8 cellular contexts compared by ENCODE assay signal in the genomic region with DNA sequence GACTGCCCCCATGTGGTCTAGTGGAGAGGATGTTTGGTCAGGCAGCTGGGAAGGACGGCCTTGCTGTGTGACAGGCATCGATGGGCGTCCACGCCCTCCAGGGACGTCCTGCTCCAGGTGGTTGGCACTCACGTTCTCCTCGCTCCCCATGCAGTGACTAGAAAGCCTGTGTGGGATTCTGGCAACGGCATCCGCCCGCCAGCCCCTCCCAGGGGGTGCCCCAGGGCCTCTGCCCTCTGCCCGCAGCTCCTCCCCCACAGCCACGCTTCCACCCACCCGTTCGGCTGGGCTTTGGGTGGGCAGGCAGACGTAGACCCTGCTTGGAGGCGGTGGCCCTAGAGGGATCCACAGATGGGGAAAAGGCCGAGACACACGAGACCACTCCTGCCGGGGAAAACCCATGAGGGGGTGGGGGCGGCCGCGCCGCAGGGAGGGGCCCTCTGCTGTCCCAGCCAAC. TPM values are rescaled to one million over a fixed set of nuclear protein-coding genes. Genes with fewer than 3 reads are reported as not detected.
DNase-seq lines count a peak whose midpoint lies in the region; ATAC-seq lines count a peak whose summit lies in the region.

No MANE protein-coding gene starts in this region.

- ATAC-seq in GM21390 (IDR thresholded peaks at IDR 0.05; ENCODE audit: unreplicated experiment) (peak; percentile 34), right cardiac atrium (peak; percentile 22 to 26), HG03025 (IDR thresholded peaks at IDR 0.05; ENCODE audit: low FRiP score, unreplicated experiment) (no peak)

- H3K4me2 ChIP-seq in Karpas-422 (ENCODE audit: low read depth, low read length, poor library complexity, severe bottlenecking), result peak overlapping the region; percentile 54

- H3K9ac ChIP-seq in Karpas-422 (ENCODE audit: low read length), result 0 out of 2 replicates have a peak overlapping the region, but pooled peaks have one; percentile 19

- H3K27me3 Mint-ChIP-seq in activated T-helper 1 cell treated with anti-CD3 and anti-CD28 coated beads, Interleukin-12 subunit alpha, Interleukin-12 subunit beta, Interleukin-2, Interleukin-4 antibody, amounts not matched to agents 30 ng/mL and 10 ng/mL and 1 ng/mL, durations not matched to agents 14 hours and 24 hours and 36 hours (ENCODE audit: insufficient read depth), result peaks cover 17% of the 10 kb centered on the region

- H2AFZ ChIP-seq in Karpas-422 (ENCODE audit: low read length), result no peak overlapping the region

- H3K36me3 ChIP-seq in Karpas-422 (ENCODE audit: insufficient read depth, low read length), result no peaks in the 10 kb centered on the region; the same call in 1 of the 2 replicates

- H4K20me1 ChIP-seq in Karpas-422 (ENCODE audit: insufficient read depth, low read depth, low read length), result peaks cover 30% of the 10 kb centered on the region

- H3K36me3 Mint-ChIP-seq in activated T-helper 1 cell treated with anti-CD3 and anti-CD28 coated beads, Interleukin-12 subunit alpha, Interleukin-12 subunit beta, Interleukin-2, Interleukin-4 antibody, amounts not matched to agents 30 ng/mL and 10 ng/mL and 1 ng/mL, durations not matched to agents 14 hours and 24 hours and 36 hours (ENCODE audit: low read depth), result peaks cover 16% of the 10 kb centered on the region

- no peaks in the 10 kb centered on the region for H3K9me3 Mint-ChIP-seq in activated T-helper 1 cell treated with anti-CD3 and anti-CD28 coated beads, Interleukin-12 subunit alpha, Interleukin-12 subunit beta, Interleukin-2, Interleukin-4 antibody, amounts not matched to agents 30 ng/mL and 10 ng/mL and 1 ng/mL, durations not matched to agents 14 hours and 24 hours and 36 hours

- peak overlapping the region; percentile 64 for H3K4me3 Mint-ChIP-seq in activated T-helper 1 cell treated with anti-CD3 and anti-CD28 coated beads, Interleukin-12 subunit alpha, Interleukin-12 subunit beta, Interleukin-2, Interleukin-4 antibody, amounts not matched to agents 30 ng/mL and 10 ng/mL and 1 ng/mL, durations not matched to agents 14 hours and 24 hours and 36 hours

- no peak overlapping the region for H3K27ac ChIP-seq in Karpas-422 (ENCODE audit: low read length)
- H3K27ac ChIP-seq in right cardiac atrium (ENCODE audit: low read length), result no peak overlapping the region

- no peaks in the 10 kb centered on the region for H3K79me2 ChIP-seq in Karpas-422 (ENCODE audit: low read length)

- H3K27me3 ChIP-seq in Karpas-422 (ENCODE audit: low read length) (no peaks in the 10 kb centered on the region), right cardiac atrium (ENCODE audit: control insufficient read depth, insufficient read depth) (no peaks in the 10 kb centered on the region)

- no peak overlapping the region for H3K27ac Mint-ChIP-seq in activated T-helper 1 cell treated with anti-CD3 and anti-CD28 coated beads, Interleukin-12 subunit alpha, Interleukin-12 subunit beta, Interleukin-2, Interleukin-4 antibody, amounts not matched to agents 30 ng/mL and 10 ng/mL and 1 ng/mL, durations not matched to agents 14 hours and 24 hours and 36 hours

- H3K4me1 ChIP-seq in Karpas-422 (ENCODE audit: low read length) (peaks cover 28% of the 10 kb centered on the region), right cardiac atrium (ENCODE audit: control insufficient read depth, insufficient read depth, low read length) (peaks cover 3% of the 10 kb centered on the region)

- H3K4me3 ChIP-seq in Karpas-422 (ENCODE audit: low read length) (peak overlapping the region; percentile 31; the same call in 1 of the 2 replicates), right cardiac atrium (ENCODE audit: low read length) (no peak overlapping the region)

- H3K9me3 ChIP-seq in Karpas-422 (ENCODE audit: low read length) (no peaks in the 10 kb centered on the region), right cardiac atrium (ENCODE audit: control insufficient read depth, low read length) (no peaks in the 10 kb centered on the region)

- peaks cover 21% of the 10 kb centered on the region for H3K4me1 Mint-ChIP-seq in activated T-helper 1 cell treated with anti-CD3 and anti-CD28 coated beads, Interleukin-12 subunit alpha, Interleukin-12 subunit beta, Interleukin-2, Interleukin-4 antibody, amounts not matched to agents 30 ng/mL and 10 ng/mL and 1 ng/mL, durations not matched to agents 14 hours and 24 hours and 36 hours (ENCODE audit: low read depth)

- DNase-seq in EL (peak; percentile 27), Karpas-422 (peak; percentile 67), right cardiac atrium (no peak), OCI-M2 (lab: John Stamatoyannopoulos, UW; ENCODE audit: unreplicated experiment) (no peak)
- peak; percentile 17 for DNase-seq in activated T-helper 1 cell treated with anti-CD3 and anti-CD28 coated beads, Interleukin-12 subunit alpha, Interleukin-12 subunit beta, Interleukin-2, Interleukin-4 antibody, amounts not matched to agents 30 ng/mL and 10 ng/mL and 1 ng/mL, durations not matched to agents 14 hours and 24 hours and 36 hours (ENCODE audit: low spot score)
- peak; percentile 25 to 27 for DNase-seq in stimulated activated CD4-positive, alpha-beta T cell treated with anti-CD3 and anti-CD28 coated beads, Interleukin-15, amount 100 ng/mL, for 1 hour (ENCODE audit: low read depth in 1 of 2, low spot score in 1 of 2)

- 46% methylated on average over 23 of the region's 23 CpGs for WGBS in right cardiac atrium

- intact Hi-C loops in activated T-helper 1 cell treated with anti-CD3 and anti-CD28 coated beads, Interleukin-12 subunit alpha, Interleukin-12 subunit beta, Interleukin-2, Interleukin-4 antibody, amounts not matched to agents 30 ng/mL and 10 ng/mL and 1 ng/mL, durations not matched to agents 14 hours and 24 hours and 36 hours (cut with micrococcal nuclease), result loop anchor here (1.0 to 5.0 kb wide), 2 partner anchors 18 to 149 kb away; a partner anchor contains a TSS
- intact Hi-C loops in right cardiac atrium (cut with DNase I), result no loop called here

- H3K9me2 ChIP-seq in Karpas-422 (replicated peaks; ENCODE audit: insufficient read depth, low read length), result no peaks in the 10 kb centered on the region

RNA-seq across cellular contexts. Expression of a gene that starts 4.7 kb away (rescaled TPM):
- total RNA-seq in Karpas-422 (2014; rRNA removed; shearing (Covaris generic); ENCODE audit: low replicate concordance), result not detected in 2 replicates
- total RNA-seq in activated T-helper 1 cell treated with anti-CD3 and anti-CD28 coated beads, Interleukin-12 subunit alpha, Interleukin-12 subunit beta, Interleukin-2, Interleukin-4 antibody, amounts not matched to agents 30 ng/mL and 10 ng/mL and 1 ng/mL, durations not matched to agents 14 hours and 24 hours and 36 hours, result not detected in 2 replicates
- total RNA-seq in right cardiac atrium, result not detected
- not detected for polyA plus RNA-seq in right cardiac atrium

RNA-seq across cellular contexts. Expression of a gene that starts 17.1 kb away (rescaled TPM):
- 395 and 1,207 TPM in 2 replicates for total RNA-seq in Karpas-422 (2014; rRNA removed; shearing (Covaris generic); ENCODE audit: low replicate concordance)
- total RNA-seq in activated T-helper 1 cell treated with anti-CD3 and anti-CD28 coated beads, Interleukin-12 subunit alpha, Interleukin-12 subunit beta, Interleukin-2, Interleukin-4 antibody, amounts not matched to agents 30 ng/mL and 10 ng/mL and 1 ng/mL, durations not matched to agents 14 hours and 24 hours and 36 hours, result 218 and 219 TPM in 2 replicates
- total RNA-seq in right cardiac atrium, result 100 to 1,000 TPM in 1 of 4 donors, 10 to 100 TPM in 3; 53.9 to 101 (median 70.7) TPM
- polyA plus RNA-seq in right cardiac atrium, result 84.2 TPM

RNA-seq across cellular contexts. Expression of a gene that starts 29.2 kb away (rescaled TPM):
- 35.0 and 82.2 TPM in 2 replicates for total RNA-seq in Karpas-422 (2014; rRNA removed; shearing (Covaris generic); ENCODE audit: low replicate concordance)
- 88.8 and 90.0 TPM in 2 replicates for total RNA-seq in activated T-helper 1 cell treated with anti-CD3 and anti-CD28 coated beads, Interleukin-12 subunit alpha, Interleukin-12 subunit beta, Interleukin-2, Interleukin-4 antibody, amounts not matched to agents 30 ng/mL and 10 ng/mL and 1 ng/mL, durations not matched to agents 14 hours and 24 hours and 36 hours
- 10 to 100 TPM; 29.8 to 32.0 (median 31.2) TPM for total RNA-seq in right cardiac atrium
- polyA plus RNA-seq in right cardiac atrium, result 35.9 TPM

RNA-seq across cellular contexts. Expression of a gene that starts 52.6 kb away (rescaled TPM):
- total RNA-seq in Karpas-422 (2014; rRNA removed; shearing (Covaris generic); ENCODE audit: low replicate concordance), result 1.3 and 1.4 TPM in 2 replicates
- 1.8 and 2.4 TPM in 2 replicates for total RNA-seq in activated T-helper 1 cell treated with anti-CD3 and anti-CD28 coated beads, Interleukin-12 subunit alpha, Interleukin-12 subunit beta, Interleukin-2, Interleukin-4 antibody, amounts not matched to agents 30 ng/mL and 10 ng/mL and 1 ng/mL, durations not matched to agents 14 hours and 24 hours and 36 hours
- total RNA-seq in right cardiac atrium, result 1 to 10 TPM in 3 of 4 donors, under 1 TPM in 1; 0.39 to 2.8 (median 1.6) TPM
- polyA plus RNA-seq in right cardiac atrium, result 2.7 TPM

Comparison
In these comparisons a context has a peak if more than half of its experiments do, and no peak if none do; other contexts are left out.
1. DNase-seq: peak in EL (single experiment), Karpas-422 (single experiment), activated T-helper 1 cell treated with anti-CD3 and anti-CD28 coated beads, Interleukin-12 subunit alpha, Interleukin-12 subunit beta, Interleukin-2, Interleukin-4 antibody, amounts not matched to agents 30 ng/mL and 10 ng/mL and 1 ng/mL, durations not matched to agents 14 hours and 24 hours and 36 hours (single experiment) and stimulated activated CD4-positive, alpha-beta T cell treated with anti-CD3 and anti-CD28 coated beads, Interleukin-15, amount 100 ng/mL, for 1 hour (2 of 2); none in right cardiac atrium (0 of 3) and OCI-M2 (single experiment).